ENCODE assay signal across 34 cellular contexts in the genomic region with DNA sequence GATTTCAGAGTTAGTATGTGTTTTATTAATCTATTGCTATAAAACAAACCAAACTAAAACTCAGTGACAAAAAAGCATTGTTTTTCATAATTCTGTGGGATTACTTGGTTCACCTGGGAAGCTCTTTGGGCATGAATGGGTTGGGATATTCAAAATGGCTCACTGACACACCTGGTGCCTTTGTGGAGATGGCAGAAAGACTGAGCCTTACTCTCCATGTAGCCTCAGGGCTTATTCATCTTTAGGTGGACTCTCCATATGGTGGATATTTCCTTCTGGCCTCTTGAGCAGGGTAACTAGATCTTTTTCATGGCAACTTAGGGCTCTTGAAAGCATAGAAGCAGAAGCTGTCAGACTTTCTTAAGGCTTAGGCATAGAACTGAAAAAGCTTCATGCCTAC.
"Had no signal": no experiment of that assay in that cellular context is flagged by ENCODE, and none has a peak within 500 bp of the region (broad histone marks: within the 10 kb centered on the region; RNA-seq: fewer than 3 reads in every experiment).

No MANE protein-coding gene starts in this region.

- H3K9me3 ChIP-seq: ascending aorta had no signal

- H3K27me3 Mint-ChIP-seq: activated B cell treated with CpG ODN at 0.5 μM for 24 hours; activated CD4-positive, alpha-beta memory T cell treated with anti-CD3 and anti-CD28 coated beads for 36 hours; activated CD4-positive, alpha-beta T cell treated with anti-CD3 and anti-CD28 coated beads, Interleukin-2, amount 10 ng/mL, durations not matched to agents 24 days and 14 days; activated CD8-positive, alpha-beta T cell treated with anti-CD3 and anti-CD28 coated beads for 36 hours; activated naive CD8-positive, alpha-beta T cell treated with anti-CD3 and anti-CD28 coated beads for 36 hours; activated T-helper 17 cell treated with anti-CD3 and anti-CD28 coated beads, Interleukin-2, amount 50 U/mL, for 72 hours; brain; central memory CD8-positive, alpha-beta T cell had no signal

- H3K4me3 Mint-ChIP-seq: activated B cell treated with CpG ODN at 0.5 μM for 24 hours; activated CD4-positive, alpha-beta memory T cell treated with anti-CD3 and anti-CD28 coated beads for 36 hours; activated CD4-positive, alpha-beta T cell treated with anti-CD3 and anti-CD28 coated beads, Interleukin-2, amount 10 ng/mL, durations not matched to agents 24 days and 14 days; activated CD8-positive, alpha-beta T cell treated with anti-CD3 and anti-CD28 coated beads for 36 hours; activated naive CD4-positive, alpha-beta T cell treated with anti-CD3 and anti-CD28 coated beads for 36 hours; activated naive CD8-positive, alpha-beta T cell treated with anti-CD3 and anti-CD28 coated beads for 36 hours; activated T-cell treated with anti-CD3 and anti-CD28 coated beads, Interleukin-2, amount 50 U/mL, for 4 hours; activated T-cell treated with anti-CD3 and anti-CD28 coated beads, Interleukin-2, amount 50 U/mL, for 72 hours; activated T-helper 1 cell treated with anti-CD3 and anti-CD28 coated beads, Interleukin-12 subunit alpha, Interleukin-12 subunit beta, Interleukin-2, Interleukin-4 antibody, amounts not matched to agents 30 ng/mL and 10 ng/mL and 1 ng/mL, durations not matched to agents 14 hours and 24 hours and 36 hours; activated T-helper 17 cell treated with anti-CD3 and anti-CD28 coated beads, Interleukin-2, amount 50 U/mL, for 72 hours; brain; central memory CD8-positive, alpha-beta T cell; T-helper 2 cell treated with Interferon-gamma antibody and Interleukin-4, amounts not matched to agents 5 μg/mL and 100 μg/mL, for 36 hours had no signal

- H3K27ac ChIP-seq: ascending aorta, cardiac muscle cell, VCaP had no signal

- H3K4me3 ChIP-seq: ascending aorta, cardiac muscle cell had no signal

- H3K9me3 Mint-ChIP-seq: activated CD4-positive, alpha-beta T cell treated with anti-CD3 and anti-CD28 coated beads, Interleukin-2, amount 10 ng/mL, durations not matched to agents 24 days and 14 days had no signal

- H3K27me3 ChIP-seq: ascending aorta, cardiac muscle cell had no signal

- H3K27ac Mint-ChIP-seq: activated B cell treated with CpG ODN at 0.5 μM for 24 hours; activated CD4-positive, alpha-beta memory T cell treated with anti-CD3 and anti-CD28 coated beads for 36 hours; activated CD4-positive, alpha-beta T cell treated with anti-CD3 and anti-CD28 coated beads, Interleukin-2, amount 10 ng/mL, durations not matched to agents 24 days and 14 days; activated CD8-positive, alpha-beta T cell treated with anti-CD3 and anti-CD28 coated beads for 36 hours; activated naive CD4-positive, alpha-beta T cell treated with anti-CD3 and anti-CD28 coated beads for 36 hours; activated naive CD4-positive, alpha-beta T cell treated with anti-CD3 and anti-CD28 coated beads, Interleukin-2, amount 50 U/mL, for 72 hours; activated naive CD8-positive, alpha-beta T cell treated with anti-CD3 and anti-CD28 coated beads for 36 hours; activated T-cell treated with anti-CD3 and anti-CD28 coated beads, Interleukin-2, amount 50 U/mL, for 72 hours; activated T-helper 1 cell treated with anti-CD3 and anti-CD28 coated beads, Interleukin-12 subunit alpha, Interleukin-12 subunit beta, Interleukin-2, Interleukin-4 antibody, amounts not matched to agents 30 ng/mL and 10 ng/mL and 1 ng/mL, durations not matched to agents 14 hours and 24 hours and 36 hours; activated T-helper 17 cell treated with anti-CD3 and anti-CD28 coated beads, Interleukin-2, amount 50 U/mL, for 72 hours; brain; T-helper 2 cell treated with Interferon-gamma antibody and Interleukin-4, amounts not matched to agents 5 μg/mL and 100 μg/mL, for 36 hours had no signal

- H3K4me1 Mint-ChIP-seq: activated B cell treated with CpG ODN at 0.5 μM for 24 hours; activated CD4-positive, alpha-beta T cell treated with anti-CD3 and anti-CD28 coated beads, Interleukin-2, amount 10 ng/mL, durations not matched to agents 24 days and 14 days; activated naive CD8-positive, alpha-beta T cell treated with anti-CD3 and anti-CD28 coated beads for 36 hours; activated T-helper 17 cell treated with anti-CD3 and anti-CD28 coated beads, Interleukin-2, amount 50 U/mL, for 72 hours; brain; central memory CD8-positive, alpha-beta T cell had no signal

- DNase-seq: activated B cell treated with CpG ODN at 0.5 μM for 24 hours; activated CD4-positive, alpha-beta memory T cell treated with anti-CD3 and anti-CD28 coated beads for 36 hours; activated CD4-positive, alpha-beta T cell treated with anti-CD3 and anti-CD28 coated beads for 4 hours; activated CD4-positive, alpha-beta T cell treated with anti-CD3 and anti-CD28 coated beads, Interleukin-2, amount 10 ng/mL, durations not matched to agents 24 days and 14 days; activated CD4-positive, alpha-beta T cell treated with anti-CD3 and anti-CD28 coated beads, Interleukin-2, amount 50 U/mL, for 1 hour; activated CD4-positive, alpha-beta T cell treated with anti-CD3 and anti-CD28 coated beads, Interleukin-2, amount 50 U/mL, for 4 hours; activated CD4-positive, CD25-positive, alpha-beta regulatory T cell treated with anti-CD3 and anti-CD28 coated beads, Interleukin-2, amount 50 U/mL, for 72 hours; activated CD8-positive, alpha-beta memory T cell treated with anti-CD3 and anti-CD28 coated beads, Interleukin-2, amount 50 U/mL, for 4 hours; activated CD8-positive, alpha-beta T cell treated with anti-CD3 and anti-CD28 coated beads for 36 hours; activated effector memory CD4-positive, alpha-beta T cell treated with anti-CD3 and anti-CD28 coated beads, Interleukin-2, amount 50 U/mL, for 16 hours; activated gamma-delta T cell treated with Interleukin-2 at 50 U/mL for 16 hours; activated naive CD4-positive, alpha-beta T cell; activated naive CD4-positive, alpha-beta T cell treated with anti-CD3 and anti-CD28 coated beads for 36 hours; activated naive CD4-positive, alpha-beta T cell treated with anti-CD3 and anti-CD28 coated beads, Interleukin-2, amount 50 U/mL, for 16 hours; activated naive CD8-positive, alpha-beta T cell treated with anti-CD3 and anti-CD28 coated beads for 36 hours; activated T-cell treated with anti-CD3 and anti-CD28 coated beads for 4 hours; activated T-cell treated with anti-CD3 and anti-CD28 coated beads, Interleukin-2, amount 50 U/mL, for 1 hour; activated T-cell treated with anti-CD3 and anti-CD28 coated beads, Interleukin-2, amount 50 U/mL, for 4 hours; activated T-cell treated with anti-CD3 and anti-CD28 coated beads, Interleukin-2, amount 50 U/mL, for 72 hours; amygdala; anterior cingulate cortex; caudate nucleus; cerebellar nuclear complex; T-helper 2 cell; T-helper 9 cell had no signal

- H3K4me1 ChIP-seq: ascending aorta had no signal

- H3K36me3 ChIP-seq: ascending aorta, cardiac muscle cell had no signal

- H3K36me3 Mint-ChIP-seq: activated CD4-positive, alpha-beta memory T cell treated with anti-CD3 and anti-CD28 coated beads for 36 hours; activated naive CD8-positive, alpha-beta T cell treated with anti-CD3 and anti-CD28 coated beads for 36 hours; brain had no signal
